In the genomic region with DNA sequence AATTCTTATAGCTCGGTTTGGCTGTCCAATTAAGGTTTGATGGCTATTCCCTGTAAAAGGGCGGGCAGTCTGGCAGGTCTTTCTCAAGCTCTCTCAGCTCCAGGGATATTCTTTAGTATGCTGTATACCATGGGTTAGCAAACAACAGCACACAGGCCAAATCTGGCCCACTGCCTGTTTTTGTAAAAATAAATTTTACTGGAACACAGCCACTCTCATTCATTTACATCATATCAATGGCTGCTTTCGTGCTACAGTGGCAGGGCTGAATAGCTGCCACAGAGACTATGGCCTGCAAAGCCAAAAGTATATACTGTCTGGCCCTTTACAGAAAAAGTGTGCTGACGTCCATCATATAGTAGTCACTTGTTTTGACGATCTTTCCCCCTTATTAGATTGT, we compare ENCODE assay signal across 21 cellular contexts. TPM values are rescaled to one million over a fixed set of nuclear protein-coding genes. Genes with fewer than 3 reads are reported as not detected.
DNase-seq lines count a peak whose midpoint lies in the region; ATAC-seq and TF ChIP-seq lines count a peak whose summit lies in the region.
"Had no signal": no experiment of that assay in that cellular context is flagged by ENCODE, and none has a peak within 500 bp of the region (broad histone marks: within the 10 kb centered on the region; RNA-seq: fewer than 3 reads in every experiment).

No MANE protein-coding gene starts in this region.

- TF ChIP-seq POLR2A in gastroesophageal sphincter (IDR thresholded peaks at IDR 0.05): no peak

- H3K27me3 Mint-ChIP-seq in CD8-positive, alpha-beta T cell (ENCODE audit: low read depth): no peaks in the 10 kb centered on the region
- H3K27me3 Mint-ChIP-seq: activated CD4-positive, alpha-beta memory T cell treated with anti-CD3 and anti-CD28 coated beads, Interleukin-2, amount 10 ng/mL, durations not matched to agents 7 days and 5 days had no signal

- H3K27ac ChIP-seq in CD8-positive, alpha-beta T cell (ENCODE audit: low read depth, low read length): no peak overlapping the region
- H3K27ac ChIP-seq in heart right ventricle (peak overlapping the region in 3 of 10 donors; percentile 10 to 46 (median 32)), gastroesophageal sphincter (no peak overlapping the region)
- H3K27ac ChIP-seq: PC-9 had no signal

- in situ Hi-C loops in SK-MEL-5 (cut with HindIII; ENCODE audit: low pct_unique_long_range_greater_than_20kb, low sequenced_read_pairs): no loop called here

- CTCF ChIA-PET in CD8-positive, alpha-beta T cell (lab: Charles Lee): interaction anchor here (1.6 kb wide), 1 partner anchor 25 kb away, joined by 5 read pairs; no protein-coding TSS in a partner anchor

- peaks cover 24% of the 10 kb centered on the region for H3K36me3 ChIP-seq in CD8-positive, alpha-beta T cell (ENCODE audit: insufficient read depth, low read length)
- H3K36me3 ChIP-seq in heart right ventricle: peaks cover 0 to 45% (median 19%) of the 10 kb centered on the region in 9 donors
- peaks cover 0 to 35% of the 10 kb centered on the region in 2 donors for H3K36me3 ChIP-seq in gastroesophageal sphincter

- no peak overlapping the region for H3K4me3 ChIP-seq in CD8-positive, alpha-beta T cell (ENCODE audit: low read depth, low read length)
- H3K4me3 ChIP-seq in LNCaP clone FGC (ENCODE audit: low read depth, low read length) (no peak overlapping the region), heart right ventricle (no peak overlapping the region), gastroesophageal sphincter (no peak overlapping the region)
- H3K4me3 ChIP-seq: HAP-1, lung, PC-9 had no signal

- POLR2A ChIA-PET in CD8-positive, alpha-beta T cell (lab: Charles Lee): interaction anchor here (0.6 kb wide), 1 partner anchor 323 kb away, joined by 3 read pairs; no protein-coding TSS in a partner anchor

- H3K4me1 ChIP-seq in CD8-positive, alpha-beta T cell (ENCODE audit: insufficient read depth, low read length): peaks cover 15% of the 10 kb centered on the region
- peaks cover 4 to 44% (median 30%) of the 10 kb centered on the region in 9 donors for H3K4me1 ChIP-seq in heart right ventricle
- peaks cover 0 to 39% (median 0%) of the 10 kb centered on the region in 3 donors for H3K4me1 ChIP-seq in gastroesophageal sphincter
- H3K4me1 ChIP-seq: HAP-1 had no signal

- DNase-seq in CD8-positive, alpha-beta T cell: no peak
- DNase-seq in LNCaP clone FGC (ENCODE audit: low read depth) (peak; percentile 68), SK-MEL-5 (ENCODE audit: low read depth, low spot score) (peak; percentile 19), heart right ventricle (no peak), iPS-NIHi7 (ENCODE audit: extremely low spot score) (no peak)
- DNase-seq in activated CD4-positive, alpha-beta T cell treated with anti-CD3 and anti-CD28 coated beads for 4 hours: no peak
- DNase-seq: activated CD4-positive, alpha-beta memory T cell treated with anti-CD3 and anti-CD28 coated beads, Interleukin-2, amount 10 ng/mL, durations not matched to agents 7 days and 5 days; activated T-cell treated with anti-CD3 and anti-CD28 coated beads for 4 hours; anterior cingulate cortex; effector memory CD4-positive, alpha-beta T cell; immature natural killer cell; KG1; nucleus accumbens; PC-9; retina; stimulated activated CD8-positive, alpha-beta memory T cell treated with anti-CD3 and anti-CD28 coated beads, Interleukin-4, amount 100 ng/mL, for 48 hours had no signal

- peaks cover 22% of the 10 kb centered on the region for H3K4me1 Mint-ChIP-seq in CD8-positive, alpha-beta T cell (ENCODE audit: low read depth)

- no peaks in the 10 kb centered on the region for H3K27me3 ChIP-seq in CD8-positive, alpha-beta T cell (ENCODE audit: insufficient read depth, low read length)
- H3K27me3 ChIP-seq in heart right ventricle (no peaks in the 10 kb centered on the region), gastroesophageal sphincter (no peaks in the 10 kb centered on the region)

- H3K4me3 Mint-ChIP-seq in CD8-positive, alpha-beta T cell: no peak overlapping the region
- H3K4me3 Mint-ChIP-seq: activated CD4-positive, alpha-beta memory T cell treated with anti-CD3 and anti-CD28 coated beads, Interleukin-2, amount 10 ng/mL, durations not matched to agents 7 days and 5 days; immature natural killer cell; T-helper 1 cell treated with Interleukin-12 subunit alpha and Interleukin-12 subunit beta and Interleukin-4 antibody, amounts not matched to agents 30 μg/mL and 1 μg/mL, for 36 hours had no signal

- TF ChIP-seq CTCF in CD8-positive, alpha-beta T cell (IDR thresholded peaks at IDR 0.05): no peak
- no peak for TF ChIP-seq CTCF in LNCaP clone FGC (IDR thresholded peaks at IDR 0.05; ENCODE audit: control insufficient read depth, extremely low read depth, insufficient read depth)
- no peak for TF ChIP-seq CTCF in heart right ventricle (IDR thresholded peaks at IDR 0.05)
- TF ChIP-seq CTCF in gastroesophageal sphincter (IDR thresholded peaks at IDR 0.05): no peak

- peaks cover 63% of the 10 kb centered on the region for H3K36me3 Mint-ChIP-seq in CD8-positive, alpha-beta T cell

- intact Hi-C loops in CD8-positive, alpha-beta T cell (cut with DNase I, micrococcal nuclease): no loop called here
- intact Hi-C loops in heart right ventricle (cut with DNase I): no loop called here

- no peak for TF ChIP-seq EP300 in gastroesophageal sphincter (IDR thresholded peaks at IDR 0.05)

- peak overlapping the region; percentile 2 for H3K27ac Mint-ChIP-seq in CD8-positive, alpha-beta T cell
- H3K27ac Mint-ChIP-seq: activated CD4-positive, alpha-beta memory T cell treated with anti-CD3 and anti-CD28 coated beads, Interleukin-2, amount 10 ng/mL, durations not matched to agents 7 days and 5 days; T-helper 1 cell treated with Interleukin-12 subunit alpha and Interleukin-12 subunit beta and Interleukin-4 antibody, amounts not matched to agents 30 μg/mL and 1 μg/mL, for 36 hours had no signal

- no peak for ATAC-seq in CD8-positive, alpha-beta T cell
- ATAC-seq in heart right ventricle: peak in 7 of 8 donors; percentile 16 to 80 (median 61)
- ATAC-seq in gastroesophageal sphincter: no peak
- no peak for ATAC-seq in GM21423 (IDR thresholded peaks at IDR 0.05; ENCODE audit: unreplicated experiment)

- no peaks in the 10 kb centered on the region for H3K9me3 ChIP-seq in CD8-positive, alpha-beta T cell (ENCODE audit: low read length)
- H3K9me3 ChIP-seq in heart right ventricle (no peaks in the 10 kb centered on the region), gastroesophageal sphincter (no peaks in the 10 kb centered on the region)
- H3K9me3 ChIP-seq: HAP-1 had no signal

- H3K9me3 Mint-ChIP-seq in CD8-positive, alpha-beta T cell: no peaks in the 10 kb centered on the region
- H3K9me3 Mint-ChIP-seq: activated CD4-positive, alpha-beta memory T cell treated with anti-CD3 and anti-CD28 coated beads, Interleukin-2, amount 10 ng/mL, durations not matched to agents 7 days and 5 days; immature natural killer cell had no signal

- 28 to 41% methylated on average over 5 of the region's 5 CpGs for WGBS in heart right ventricle, 2 donors
- 24 to 26% methylated on average over 3 to 5 of the region's 5 CpGs for WGBS in gastroesophageal sphincter (ENCODE audit: low coverage in 1 of 2), 2 donors

RNA-seq across cellular contexts. Expression of gene MACO1, which starts 32.0 kb away (rescaled TPM):
- 10 to 100 TPM; 44.7 to 47.0 TPM for total RNA-seq in CD8-positive, alpha-beta T cell
- 18.5 and 19.7 TPM in 2 replicates for total RNA-seq in SK-MEL-5 (2014; rRNA removed; shearing (Covaris generic))
- 9.2 and 12.5 TPM in 2 replicates for polyA plus RNA-seq in SK-MEL-5 (2015; cell fraction: cytosol; rRNA removed)
- 6.0 and 6.6 TPM in 2 replicates for polyA plus RNA-seq in SK-MEL-5 (2015; cell fraction: nucleus; rRNA removed)
- total RNA-seq in heart right ventricle (10 to 100 TPM in 9 of 10 donors, 1 to 10 TPM in 1; 9.4 to 15.5 (median 13.5) TPM), gastroesophageal sphincter (10 to 100 TPM; 15.5 to 24.5 (median 19.0) TPM)
- polyA plus RNA-seq in heart right ventricle: 1 to 10 TPM; 8.7 to 8.9 TPM

RNA-seq across cellular contexts. Expression of gene RHCE, which starts 42.1 kb away (rescaled TPM):
- total RNA-seq in CD8-positive, alpha-beta T cell: under 1 TPM; 0.42 to 0.43 TPM
- 0.37 and 0.77 TPM in 2 replicates for total RNA-seq in SK-MEL-5 (2014; rRNA removed; shearing (Covaris generic))
- 0.27 and 0.63 TPM in 2 replicates for polyA plus RNA-seq in SK-MEL-5 (2015; cell fraction: cytosol; rRNA removed)
- polyA plus RNA-seq in SK-MEL-5 (2015; cell fraction: nucleus; rRNA removed): 0.26 TPM in 1 of 2 replicates, not detected in the other
- total RNA-seq in heart right ventricle: 1 to 10 TPM in 4 of 10 donors, under 1 TPM in 6; 0.26 to 4.9 (median 0.92) TPM
- polyA plus RNA-seq in heart right ventricle: 1 to 10 TPM in 1 of 2 donors, under 1 TPM in 1; 0.17 to 2.6 TPM
- total RNA-seq in gastroesophageal sphincter: not detected
- polyA plus RNA-seq: immature natural killer cell had no signal

Comparison
In these comparisons a context has a peak if more than half of its experiments do, and no peak if none do; other contexts are left out.
1. ATAC-seq: peak in heart right ventricle (7 of 8); none in CD8-positive, alpha-beta T cell (single experiment), gastroesophageal sphincter (single experiment) and GM21423 (single experiment).
2. DNase-seq: peak in LNCaP clone FGC (single experiment) and SK-MEL-5 (single experiment); none in CD8-positive, alpha-beta T cell (0 of 7), heart right ventricle (0 of 2), activated CD4-positive, alpha-beta T cell treated with anti-CD3 and anti-CD28 coated beads for 4 hours (0 of 2) and iPS-NIHi7 (single experiment).